In the genomic region with DNA sequence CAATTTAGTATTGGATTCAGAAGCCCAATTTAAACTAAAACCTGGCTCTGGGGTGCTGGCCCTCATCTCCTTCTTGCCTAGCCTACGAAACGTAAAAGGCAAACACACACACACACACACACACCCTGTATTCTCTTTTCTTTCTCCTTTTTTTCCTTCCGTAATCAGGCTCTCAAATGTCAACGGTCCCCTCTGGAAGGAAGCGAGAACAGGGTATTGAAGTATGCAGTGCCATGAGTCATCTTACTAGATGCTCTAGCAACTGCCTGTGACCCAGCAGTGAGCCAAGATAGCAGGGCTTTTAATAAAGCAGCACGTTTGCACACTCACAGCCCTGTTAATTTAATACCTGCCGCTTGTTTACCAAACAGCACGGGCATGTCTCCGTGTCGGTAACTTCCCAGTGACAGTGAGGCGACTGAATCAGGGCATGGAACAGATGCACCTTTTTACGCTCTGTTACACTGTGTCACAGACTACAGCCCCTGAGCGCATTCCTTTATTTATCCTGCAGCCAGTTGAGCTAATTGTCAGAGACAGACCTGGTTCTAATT, we compare ENCODE assay signal across 9 cellular contexts.
DNase-seq lines count a peak whose midpoint lies in the region; ATAC-seq and TF ChIP-seq lines count a peak whose summit lies in the region.
"Had no signal": no experiment of that assay in that cellular context is flagged by ENCODE, and none has a peak within 500 bp of the region (broad histone marks: within the 10 kb centered on the region; RNA-seq: fewer than 3 reads in every experiment).

No MANE protein-coding gene starts in this region.

- no peaks in the 10 kb centered on the region for H3K4me1 ChIP-seq in RWPE2 (ENCODE audit: insufficient read depth, poor library complexity, severe bottlenecking)
- no peaks in the 10 kb centered on the region for H3K4me1 ChIP-seq in cardiac muscle cell (ENCODE audit: low read depth)
- peaks cover 35% of the 10 kb centered on the region for H3K4me1 ChIP-seq in smooth muscle cell (ENCODE audit: low read depth)
- H3K4me1 ChIP-seq in right lobe of liver, result no peaks in the 10 kb centered on the region
- no peaks in the 10 kb centered on the region for H3K4me1 ChIP-seq in A673 (ENCODE audit: insufficient read depth, low read length, poor library complexity, severe bottlenecking)

- no peaks in the 10 kb centered on the region for H3K79me2 ChIP-seq in smooth muscle cell (ENCODE audit: low read depth)

- H2AFZ ChIP-seq in smooth muscle cell (ENCODE audit: low read depth), result no peak overlapping the region

- H3K9ac ChIP-seq in smooth muscle cell (ENCODE audit: low read depth), result peak overlapping the region; percentile 4

- 10% methylated on average over 13 of the region's 13 CpGs for WGBS in smooth muscle cell (ENCODE audit: low lambda C conversion rate)
- WGBS in right lobe of liver (ENCODE audit: insufficient coverage, low coverage, low lambda C conversion rate, missing lambda C conversion rate), result 39% methylated on average over 12 of the region's 13 CpGs

- H4K20me1 ChIP-seq in smooth muscle cell (ENCODE audit: low read depth), result no peaks in the 10 kb centered on the region

- H3K27me3 ChIP-seq in RWPE2 (ENCODE audit: insufficient read depth, poor library complexity, severe bottlenecking) (no peaks in the 10 kb centered on the region), cardiac muscle cell (peaks cover 22% of the 10 kb centered on the region), smooth muscle cell (ENCODE audit: low read depth) (no peaks in the 10 kb centered on the region), right lobe of liver (no peaks in the 10 kb centered on the region), A673 (replicated peaks; ENCODE audit: insufficient read depth, low read depth, low read length, poor library complexity) (no peaks in the 10 kb centered on the region)

- H3K9me3 Mint-ChIP-seq in HFFc6, result no peaks in the 10 kb centered on the region
- peaks cover 8% of the 10 kb centered on the region for H3K9me3 Mint-ChIP-seq in activated T-helper 17 cell treated with anti-CD3 and anti-CD28 coated beads, Interleukin-2, amount 50 U/mL, for 72 hours
- H3K9me3 Mint-ChIP-seq: activated naive CD4-positive, alpha-beta T cell treated with anti-CD3 and anti-CD28 coated beads, Interleukin-2, amount 50 U/mL, for 24 hours had no signal

- DNase-seq in HFFc6 (peak; percentile 76), RWPE2 (ENCODE audit: low spot score) (no peak), cardiac muscle cell (ENCODE audit: low read depth in 1 of 2, low spot score in 1 of 2) (peak; percentile 33 to 84), smooth muscle cell (lab: John Stamatoyannopoulos, UW; ENCODE audit: unreplicated experiment) (no peak), right lobe of liver (no peak), A673 (ENCODE audit: low spot score) (no peak)
- no peak for DNase-seq in activated CD4-positive, alpha-beta T cell treated with anti-CD3 and anti-CD28 coated beads, Interleukin-2, amount 50 U/mL, for 1 hour

- H3K27me3 Mint-ChIP-seq in HFFc6 (ENCODE audit: insufficient read depth), result peaks cover 4% of the 10 kb centered on the region; the same call in 1 of the 2 replicates
- H3K27me3 Mint-ChIP-seq in activated T-helper 17 cell treated with anti-CD3 and anti-CD28 coated beads, Interleukin-2, amount 50 U/mL, for 72 hours, result no peaks in the 10 kb centered on the region
- H3K27me3 Mint-ChIP-seq: activated naive CD4-positive, alpha-beta T cell treated with anti-CD3 and anti-CD28 coated beads, Interleukin-2, amount 50 U/mL, for 24 hours had no signal

- TF ChIP-seq CTCF in HFFc6 (IDR thresholded peaks at IDR 0.05) (no peak), RWPE2 (IDR thresholded peaks at IDR 0.05; ENCODE audit: poor library complexity, severe bottlenecking) (no peak), cardiac muscle cell (IDR thresholded peaks at IDR 0.05; ENCODE audit: low read depth, low read length) (no peak), smooth muscle cell (IDR thresholded peaks at IDR 0.05; ENCODE audit: borderline replicate concordance, insufficient read depth, poor library complexity, severe bottlenecking) (no peak), right lobe of liver (IDR thresholded peaks at IDR 0.05) (no peak), A673 (conservative IDR thresholded peaks at IDR 0.05; ENCODE audit: low read depth, low read length) (no peak)

- H3K9me3 ChIP-seq in RWPE2 (ENCODE audit: severe bottlenecking) (no peaks in the 10 kb centered on the region), cardiac muscle cell (ENCODE audit: low read depth) (no peaks in the 10 kb centered on the region), smooth muscle cell (replicated peaks; ENCODE audit: low read depth) (no peaks in the 10 kb centered on the region), right lobe of liver (no peaks in the 10 kb centered on the region), A673 (ENCODE audit: low read depth, low read length, poor library complexity, severe bottlenecking) (no peaks in the 10 kb centered on the region)

- intact Hi-C loops in right lobe of liver (cut with DNase I), result no loop called here
- intact Hi-C loops in A673 (cut with micrococcal nuclease; ENCODE audit: unreplicated experiment), result no loop called here

- H3K4me3 ChIP-seq in RWPE2 (ENCODE audit: severe bottlenecking) (no peak overlapping the region), cardiac muscle cell (no peak overlapping the region), smooth muscle cell (peak overlapping the region; percentile 0), right lobe of liver (no peak overlapping the region), A673 (ENCODE audit: low read depth, low read length, poor library complexity, severe bottlenecking) (no peak overlapping the region)

- BruUV-seq in A673 (replicated peaks; lab: Mats Ljungman, UMichigan), result no TSS peak

- H3K4me2 ChIP-seq in smooth muscle cell, result peak overlapping the region; percentile 77

- 0 out of 2 replicates have a peak, but pooled peaks cover 9% of the 10 kb centered on the region for H3K36me3 Mint-ChIP-seq in HFFc6 (ENCODE audit: low read depth)
- H3K36me3 Mint-ChIP-seq in activated T-helper 17 cell treated with anti-CD3 and anti-CD28 coated beads, Interleukin-2, amount 50 U/mL, for 72 hours (ENCODE audit: low read depth), result no peaks in the 10 kb centered on the region
- H3K36me3 Mint-ChIP-seq: activated naive CD4-positive, alpha-beta T cell treated with anti-CD3 and anti-CD28 coated beads, Interleukin-2, amount 50 U/mL, for 24 hours had no signal

- TF ChIP-seq POLR2A in right lobe of liver (IDR thresholded peaks at IDR 0.05), result no peak

- CTCF ChIA-PET in A673 (lab: Charles Lee), result no interaction called here

- no peaks in the 10 kb centered on the region for H3K36me3 ChIP-seq in RWPE2 (ENCODE audit: low read depth)
- H3K36me3 ChIP-seq in cardiac muscle cell, result no peaks in the 10 kb centered on the region
- H3K36me3 ChIP-seq in smooth muscle cell (ENCODE audit: low read depth), result no peaks in the 10 kb centered on the region
- H3K36me3 ChIP-seq in right lobe of liver, result no peaks in the 10 kb centered on the region
- H3K36me3 ChIP-seq in A673 (ENCODE audit: insufficient read depth, low read length, poor library complexity, severe bottlenecking), result no peaks in the 10 kb centered on the region

- H3K4me3 Mint-ChIP-seq in HFFc6, result peak overlapping the region; percentile 78
- no peak overlapping the region for H3K4me3 Mint-ChIP-seq in activated T-helper 17 cell treated with anti-CD3 and anti-CD28 coated beads, Interleukin-2, amount 50 U/mL, for 72 hours
- H3K4me3 Mint-ChIP-seq: activated naive CD4-positive, alpha-beta T cell treated with anti-CD3 and anti-CD28 coated beads, Interleukin-2, amount 50 U/mL, for 24 hours had no signal

- POLR2A ChIA-PET in A673 (lab: Charles Lee; ENCODE audit: low non-redundant PET), result no interaction called here

- H3F3A ChIP-seq in smooth muscle cell (ENCODE audit: low read depth), result peaks cover 30% of the 10 kb centered on the region

- ATAC-seq in RWPE2 (ENCODE audit: low read depth), result peak; percentile 38; the same call in 1 of the 3 replicates
- no peak for ATAC-seq in activated T-helper 17 cell treated with anti-CD3 and anti-CD28 coated beads, Interleukin-2, amount 50 U/mL, for 72 hours (replicated peaks)
- ATAC-seq in right lobe of liver, result no peak

- H3K27ac ChIP-seq in RWPE2 (ENCODE audit: poor library complexity, severe bottlenecking), result no peak overlapping the region
- no peak overlapping the region for H3K27ac ChIP-seq in cardiac muscle cell
- H3K27ac ChIP-seq in smooth muscle cell (ENCODE audit: low read depth), result peak overlapping the region; percentile 85
- H3K27ac ChIP-seq in right lobe of liver, result no peak overlapping the region
- no peak overlapping the region for H3K27ac ChIP-seq in A673 (ENCODE audit: low read depth, low read length, poor library complexity, severe bottlenecking)

- peak overlapping the region; percentile 81 for H3K27ac Mint-ChIP-seq in HFFc6
- no peak overlapping the region for H3K27ac Mint-ChIP-seq in activated T-helper 17 cell treated with anti-CD3 and anti-CD28 coated beads, Interleukin-2, amount 50 U/mL, for 72 hours

- peaks cover 55% of the 10 kb centered on the region for H3K4me1 Mint-ChIP-seq in HFFc6 (ENCODE audit: low read depth)
- H3K4me1 Mint-ChIP-seq in activated T-helper 17 cell treated with anti-CD3 and anti-CD28 coated beads, Interleukin-2, amount 50 U/mL, for 72 hours, result no peaks in the 10 kb centered on the region
- H3K4me1 Mint-ChIP-seq: activated naive CD4-positive, alpha-beta T cell treated with anti-CD3 and anti-CD28 coated beads, Interleukin-2, amount 50 U/mL, for 24 hours had no signal

Comparison
In these comparisons a context has a peak if more than half of its experiments do, and no peak if none do; other contexts are left out.
1. DNase-seq: peak in HFFc6 (single experiment) and cardiac muscle cell (2 of 2); none in RWPE2 (single experiment), smooth muscle cell (single experiment), right lobe of liver (0 of 3), A673 (single experiment) and activated CD4-positive, alpha-beta T cell treated with anti-CD3 and anti-CD28 coated beads, Interleukin-2, amount 50 U/mL, for 1 hour (single experiment).